In genomic region chr3:128343287-128344045, GRCh38 we compare ENCODE assay signal across 10 cellular contexts.
DNase-seq lines count a peak whose midpoint lies in the region; ATAC-seq lines count a peak whose summit lies in the region.
"Had no signal": no experiment of that assay in that cellular context is flagged by ENCODE, and none has a peak within 500 bp of the region (broad histone marks: within the 10 kb centered on the region; RNA-seq: fewer than 3 reads in every experiment).

No MANE protein-coding gene starts in this region.

- H3K23ac ChIP-seq in neuronal stem cell (ENCODE audit: low read depth, low read length, poor library complexity): no peak overlapping the region

- H2BK12ac ChIP-seq in neuronal stem cell (ENCODE audit: low read length): no peak overlapping the region

- H3K9me3 ChIP-seq in neuronal stem cell (replicated peaks in 1 of 2; ENCODE audit: control insufficient read depth in 2 of 2, insufficient read depth in 1 of 2, low read depth in 1 of 2, low read length in 2 of 2): no peaks in the 10 kb centered on the region
- H3K9me3 ChIP-seq: heart left ventricle had no signal

- no peak for ATAC-seq in central memory CD8-positive, alpha-beta T cell (replicated peaks; ENCODE audit: extremely low read depth, poor library complexity, severe bottlenecking)
- ATAC-seq in GM21528 (IDR thresholded peaks at IDR 0.05; ENCODE audit: low FRiP score, unreplicated experiment) (no peak), HG03135 (IDR thresholded peaks at IDR 0.05; ENCODE audit: unreplicated experiment) (no peak)

- H2BK15ac ChIP-seq in neuronal stem cell (ENCODE audit: low read length): no peak overlapping the region

- H2AK5ac ChIP-seq in neuronal stem cell (ENCODE audit: low read depth, low read length): peak overlapping the region; percentile 36

- no peak overlapping the region for H4K8ac ChIP-seq in neuronal stem cell (ENCODE audit: low read depth, low read length)

- H3K36me3 Mint-ChIP-seq in central memory CD8-positive, alpha-beta T cell (ENCODE audit: insufficient read depth): peaks cover 5% of the 10 kb centered on the region

- H3K9me3 Mint-ChIP-seq in central memory CD8-positive, alpha-beta T cell: no peaks in the 10 kb centered on the region

- no peaks in the 10 kb centered on the region for H3K79me1 ChIP-seq in neuronal stem cell (ENCODE audit: low read depth, low read length)

- no peak overlapping the region for H2AFZ ChIP-seq in neuronal stem cell (ENCODE audit: low read length)

- no peak overlapping the region for H3K27ac ChIP-seq in neuronal stem cell (replicated peaks; ENCODE audit: low read length)
- H3K27ac ChIP-seq: heart left ventricle, KMS-11 had no signal

- no peaks in the 10 kb centered on the region for H3K27me3 ChIP-seq in neuronal stem cell (ENCODE audit: control insufficient read depth in 3 of 3, insufficient read depth in 3 of 3, low read depth in 1 of 3, low read length in 3 of 3)
- H3K27me3 ChIP-seq: heart left ventricle had no signal

- H2BK5ac ChIP-seq in neuronal stem cell (ENCODE audit: low read length): no peak overlapping the region

- H3K18ac ChIP-seq in neuronal stem cell (ENCODE audit: low read length): peak overlapping the region; percentile 25

- H3K4me1 Mint-ChIP-seq in central memory CD8-positive, alpha-beta T cell: peaks cover 5% of the 10 kb centered on the region

- no peak overlapping the region for H3K9ac ChIP-seq in neuronal stem cell (ENCODE audit: low read depth, low read length, poor library complexity)
- H3K9ac ChIP-seq: KMS-11 had no signal

- peaks cover 0 to 14% of the 10 kb centered on the region in 2 donors for H3K36me3 ChIP-seq in neuronal stem cell (replicated peaks in 1 of 2; ENCODE audit: control insufficient read depth in 2 of 2, insufficient read depth in 2 of 2, low read length in 2 of 2)

- no peak overlapping the region for H3K4me2 ChIP-seq in neuronal stem cell (ENCODE audit: insufficient read depth, low read length, poor library complexity, severe bottlenecking)
- H3K4me2 ChIP-seq: KMS-11 had no signal

- H3K4me3 ChIP-seq in neuronal stem cell (ENCODE audit: low read length in 2 of 2): no peak overlapping the region
- H3K4me3 ChIP-seq: heart left ventricle had no signal

- H3K4me3 Mint-ChIP-seq in central memory CD8-positive, alpha-beta T cell: no peak overlapping the region

- H3K4me1 ChIP-seq in neuronal stem cell (ENCODE audit: control insufficient read depth in 2 of 2, insufficient read depth in 1 of 2, low read depth in 1 of 2, low read length in 2 of 2): peaks cover 1 to 9% of the 10 kb centered on the region in 2 donors

- no peak overlapping the region for H3K4ac ChIP-seq in neuronal stem cell (ENCODE audit: low read length)

- H3K27me3 Mint-ChIP-seq in central memory CD8-positive, alpha-beta T cell: no peaks in the 10 kb centered on the region

- no peak overlapping the region for H4K91ac ChIP-seq in neuronal stem cell (ENCODE audit: low read depth, low read length, poor library complexity)

- no CpG with 5 or more reads among the region's 6 CpGs for WGBS in neuronal stem cell (ENCODE audit: extremely low coverage in 2 of 2, insufficient read length in 2 of 2, insufficient replicate concordance in 1 of 2), 2 donors

- no peak overlapping the region for H2BK120ac ChIP-seq in neuronal stem cell (ENCODE audit: low read depth, low read length)

- no peak overlapping the region for H3K14ac ChIP-seq in neuronal stem cell (ENCODE audit: low read length)

- peak overlapping the region; percentile 30 for H3K27ac Mint-ChIP-seq in central memory CD8-positive, alpha-beta T cell (ENCODE audit: low read depth)

- peak; percentile 74 for DNase-seq in EH (ENCODE audit: low read depth)
- DNase-seq in NCI-H2029 (lab: John Stamatoyannopoulos, UW): peak; percentile 75
- no peak for DNase-seq in central memory CD8-positive, alpha-beta T cell (ENCODE audit: low spot score in 2 of 2)
- DNase-seq in neuronal stem cell (ENCODE audit: low spot score): no peak
- DNase-seq in NOMO-1 (lab: John Stamatoyannopoulos, UW; ENCODE audit: unreplicated experiment in 2 of 2): no peak
- no peak for DNase-seq in midbrain (lab: John Stamatoyannopoulos, UW)

Comparison
In these comparisons a context has a peak if more than half of its experiments do, and no peak if none do; other contexts are left out.
1. DNase-seq: peak in EH (single experiment) and NCI-H2029 (single experiment); none in central memory CD8-positive, alpha-beta T cell (0 of 2), neuronal stem cell (single experiment), NOMO-1 (0 of 2) and midbrain (single experiment).